In genomic region chr20:59028812-59029211, GRCh38 we compare ENCODE assay signal across 1 cellular context.
TF ChIP-seq lines count a peak whose summit lies in the region.

No MANE protein-coding gene starts in this region.

TF ChIP-seq in GM12878, 131 proteins besides CTCF, POLR2A, EP300 and RAD21:
- TF ChIP-seq BCL3 (IDR thresholded peaks at IDR 0.05; ENCODE audit: borderline replicate concordance, insufficient read depth, low read depth, low read length, poor library complexity, severe bottlenecking) (no peak), RAD51 (IDR thresholded peaks at IDR 0.05) (no peak), CHD1 (IDR thresholded peaks at IDR 0.05; ENCODE audit: low read depth, low read length) (no peak), CUX1 (IDR thresholded peaks at IDR 0.05; ENCODE audit: insufficient replicate concordance, low read depth, low read length) (no peak), ELK1 (IDR thresholded peaks at IDR 0.05; ENCODE audit: low read depth, low read length) (no peak), RELB (IDR thresholded peaks at IDR 0.05; ENCODE audit: low read depth) (no peak), CBX5 (IDR thresholded peaks at IDR 0.05; ENCODE audit: low read depth) (no peak), ATF3 (IDR thresholded peaks at IDR 0.05; ENCODE audit: borderline replicate concordance, extremely low read depth, low read depth, low read length) (no peak), CHD4 (IDR thresholded peaks at IDR 0.05) (no peak), CBFB (IDR thresholded peaks at IDR 0.05; ENCODE audit: low read depth) (no peak), CREM (IDR thresholded peaks at IDR 0.05; ENCODE audit: low read depth) (no peak), ZSCAN29 (IDR thresholded peaks at IDR 0.05) (no peak), STAT1 (conservative IDR thresholded peaks at IDR 0.05) (no peak), KDM1A (IDR thresholded peaks at IDR 0.05; ENCODE audit: borderline replicate concordance) (no peak), MYB (IDR thresholded peaks at IDR 0.05; ENCODE audit: borderline replicate concordance, low read depth, low read length) (no peak), TARDBP (IDR thresholded peaks at IDR 0.05; ENCODE audit: borderline replicate concordance) (no peak), KLF5 (IDR thresholded peaks at IDR 0.05; ENCODE audit: partially characterized antibody) (no peak), ATF7 (IDR thresholded peaks at IDR 0.05; ENCODE audit: low read depth) (no peak), HCFC1 (IDR thresholded peaks at IDR 0.05; ENCODE audit: low read length) (no peak)
